Comparison of ENCODE assay signal across 28 cellular contexts in genomic region chr4:88891636-88892035, GRCh38.
"Had no signal": no experiment of that assay in that cellular context is flagged by ENCODE, and none has a peak within 500 bp of the region (broad histone marks: within the 10 kb centered on the region; RNA-seq: fewer than 3 reads in every experiment).

No MANE protein-coding gene starts in this region.

- FAIRE-seq: islet of Langerhans, kidney, pancreas had no signal

- H3K9me3 ChIP-seq: left ventricle myocardium inferior, pancreas, prostate gland, stomach, testis, thyroid gland, transverse colon, upper lobe of left lung, vagina had no signal

- H3K4me1 ChIP-seq: left ventricle myocardium inferior, pancreas, prostate gland, stomach, testis, thyroid gland, upper lobe of left lung, vagina had no signal

- H3K36me3 ChIP-seq: left ventricle myocardium inferior, pancreas, prostate gland, stomach, thyroid gland, transverse colon, upper lobe of left lung, vagina had no signal

- H3K27ac ChIP-seq: left ventricle myocardium inferior, pancreas, prostate gland, skin epidermis, stomach, testis, thyroid gland, upper lobe of left lung, vagina had no signal

- H3K27me3 ChIP-seq: pancreas, stomach, testis, thyroid gland, transverse colon, upper lobe of left lung, vagina had no signal

- H3K4me3 ChIP-seq: left ventricle myocardium inferior, lung, pancreas, prostate gland, skin epidermis, stomach, testis, thyroid gland, transverse colon, upper lobe of left lung, vagina had no signal

- DNase-seq: hypothalamus; immature natural killer cell; kidney; left ventricle myocardium inferior; mesendoderm; naive thymus-derived CD4-positive, alpha-beta T cell; nucleus accumbens; pancreas; retina; right cardiac atrium; stimulated activated CD4-positive, alpha-beta T cell treated with anti-CD3 and anti-CD28 coated beads, Interleukin-12 subunit alpha, Interleukin-12 subunit beta, amount 100 ng/mL, for 4 hours; stimulated activated CD4-positive, alpha-beta T cell treated with anti-CD3 and anti-CD28 coated beads, Interleukin-15, amount 100 ng/mL, for 24 hours; stimulated activated CD4-positive, alpha-beta T cell treated with anti-CD3 and anti-CD28 coated beads, Interleukin-2, amount 100 ng/mL, for 24 hours; stimulated activated CD4-positive, alpha-beta T cell treated with anti-CD3 and anti-CD28 coated beads, Interleukin-4, amount 100 ng/mL, for 1 hour; stimulated activated naive B cell treated with anti-CD40 and anti-IgM and Interleukin-4, amounts not matched to agents 10 μg/mL and 1 μg/mL and 100 μg/mL, for 72 hours; stimulated activated naive CD8-positive, alpha-beta T cell treated with anti-CD3 and anti-CD28 coated beads, Interleukin-15, Interleukin-2, amounts not matched to agents 100 U/mL and 50 U/mL, for 24 hours; stomach; testis; thyroid gland; transverse colon; upper lobe of left lung had no signal

- ATAC-seq: naive thymus-derived CD4-positive, alpha-beta T cell; natural killer cell treated with Interleukin-12 subunit alpha and Interleukin-12 subunit beta and Interleukin-15 and Interleukin-18, amount 100 ng/mL, for 72 hours; pancreas; right cardiac atrium; sciatic nerve; stimulated activated naive B cell treated with anti-CD40 and anti-IgM and Interleukin-4, amounts not matched to agents 10 μg/mL and 1 μg/mL and 100 μg/mL, for 72 hours; stimulated activated naive CD8-positive, alpha-beta T cell treated with anti-CD3 and anti-CD28 coated beads, Interleukin-15, Interleukin-2, amounts not matched to agents 100 U/mL and 50 U/mL, for 24 hours had no signal
